Comparison of ENCODE assay signal across 13 cellular contexts in the genomic region with DNA sequence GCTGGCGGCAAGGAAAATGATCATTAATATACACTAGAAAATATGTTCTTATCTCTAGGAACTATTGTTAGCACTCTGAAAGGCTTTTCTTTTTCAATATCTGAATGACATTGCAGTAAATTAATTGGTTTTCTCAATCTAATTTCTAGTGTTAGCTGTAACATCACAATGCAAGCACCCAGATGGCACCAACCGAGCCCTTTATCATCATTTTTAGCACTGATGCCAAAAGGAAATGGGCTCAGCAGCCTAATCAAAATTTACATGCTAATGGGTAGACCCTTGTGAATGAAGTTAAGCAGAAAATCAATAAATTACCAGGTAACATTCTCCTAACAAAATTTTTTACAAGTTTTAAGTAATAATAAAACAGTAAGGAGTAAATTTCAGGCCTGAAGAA. TPM values are rescaled to one million over a fixed set of nuclear protein-coding genes. Genes with fewer than 3 reads are reported as not detected.
DNase-seq lines count a peak whose midpoint lies in the region; ATAC-seq and TF ChIP-seq lines count a peak whose summit lies in the region.
"Had no signal": no experiment of that assay in that cellular context is flagged by ENCODE, and none has a peak within 500 bp of the region (broad histone marks: within the 10 kb centered on the region; RNA-seq: fewer than 3 reads in every experiment).

No MANE protein-coding gene starts in this region.

- CTCF ChIA-PET in T-cell (lab: Charles Lee) = interaction anchor here in 1 of 2 donors (0.7 kb wide), 1 partner anchor 526 kb away, joined by 7 read pairs; no protein-coding TSS in a partner anchor

- peaks cover 0 to 6% (median 6%) of the 10 kb centered on the region in 3 donors for H3K9me3 Mint-ChIP-seq in T-cell

- ATAC-seq in stimulated activated naive CD8-positive, alpha-beta T cell treated with anti-CD3 and anti-CD28 coated beads, Interleukin-15, Interleukin-2, amounts not matched to agents 100 U/mL and 50 U/mL, for 24 hours = no peak
- no peak for ATAC-seq in T-cell (replicated peaks in 1 of 4)

- H3K4me2 ChIP-seq in Loucy (ENCODE audit: low read depth, low read length, poor library complexity, severe bottlenecking) = peak overlapping the region; percentile 18

- no peaks in the 10 kb centered on the region; the same call in 1 of the 2 replicates for H3F3A ChIP-seq in Loucy (ENCODE audit: low read depth)

- H3K4me3 ChIP-seq in Loucy (ENCODE audit: low read length, poor library complexity, severe bottlenecking) = no peak overlapping the region
- H3K4me3 ChIP-seq: SJCRH30 had no signal

- H2AFZ ChIP-seq in Loucy (ENCODE audit: low read length) = no peak overlapping the region

- no peak overlapping the region for H3K9ac ChIP-seq in Loucy (ENCODE audit: low read depth, low read length, poor library complexity, severe bottlenecking)

- H3K36me3 Mint-ChIP-seq in T-cell = peaks cover 2% of the 10 kb centered on the region

- peaks cover 0 to 6% (median 0%) of the 10 kb centered on the region in 3 donors for H3K4me1 Mint-ChIP-seq in T-cell

- POLR2A ChIA-PET in T-cell (lab: Charles Lee) = no interaction called here

- no peaks in the 10 kb centered on the region for H3K36me3 ChIP-seq in Loucy (ENCODE audit: insufficient read depth, low read length)
- H3K36me3 ChIP-seq: SJCRH30 had no signal

- no peaks in the 10 kb centered on the region for H3K27me3 Mint-ChIP-seq in T-cell
- H3K27me3 Mint-ChIP-seq: CD8-positive, alpha-beta memory T cell had no signal

- no peak overlapping the region for H3K27ac Mint-ChIP-seq in T-cell

- H3K9me2 ChIP-seq in Loucy (replicated peaks; ENCODE audit: low read depth, low read length) = no peaks in the 10 kb centered on the region

- H3K4me1 ChIP-seq in Loucy (ENCODE audit: insufficient read depth, low read length, poor library complexity, severe bottlenecking) = peaks cover 23% of the 10 kb centered on the region
- H3K4me1 ChIP-seq: SJCRH30 had no signal

- H3K4me3 Mint-ChIP-seq in T-cell = no peak overlapping the region
- H3K4me3 Mint-ChIP-seq: CD8-positive, alpha-beta memory T cell had no signal

- H3K79me2 ChIP-seq in Loucy (ENCODE audit: insufficient read depth, low read length) = no peaks in the 10 kb centered on the region

- no peaks in the 10 kb centered on the region for H4K20me1 ChIP-seq in Loucy (ENCODE audit: insufficient read depth, low read length, poor library complexity, severe bottlenecking)

- TF ChIP-seq CTCF in Loucy (conservative IDR thresholded peaks at IDR 0.05; ENCODE audit: low read length) = no peak

- DNase-seq in DMS153 (lab: John Stamatoyannopoulos, UW) = peak; percentile 30
- no peak for DNase-seq in DMS153 treated with DMSO at 0.1 percent for 48 hours (lab: John Stamatoyannopoulos, UW; ENCODE audit: unreplicated experiment)
- DNase-seq in NCI-H524 (lab: John Stamatoyannopoulos, UW) = peak; percentile 30 to 75
- peak; percentile 42 for DNase-seq in cerebellum (ENCODE audit: low spot score)
- DNase-seq in DMS114 treated with DMSO at 0.1 percent for 48 hours (lab: John Stamatoyannopoulos, UW; ENCODE audit: unreplicated experiment) = no peak
- no peak for DNase-seq in stimulated activated naive CD8-positive, alpha-beta T cell treated with anti-CD3 and anti-CD28 coated beads, Interleukin-15, Interleukin-2, amounts not matched to agents 100 U/mL and 50 U/mL, for 24 hours
- no peak for DNase-seq in T-cell
- DNase-seq: CD8-positive, alpha-beta memory T cell; NCI-H2029; NCI-H345; SJCRH30; SW 1271 had no signal

- H3K27me3 ChIP-seq in Loucy (ENCODE audit: insufficient read depth, low read length, poor library complexity, severe bottlenecking) = no peaks in the 10 kb centered on the region
- H3K27me3 ChIP-seq: SJCRH30 had no signal

- H3K9me3 ChIP-seq in Loucy (ENCODE audit: insufficient read depth, low read depth, low read length) = no peaks in the 10 kb centered on the region
- H3K9me3 ChIP-seq: SJCRH30 had no signal

RNA-seq across cellular contexts. Expression of a gene that starts 53.5 kb away (rescaled TPM):
- total RNA-seq in cerebellum (136 TPM), T-cell (10 to 100 TPM; 10.8 to 17.4 (median 13.9) TPM)

Comparison
In these comparisons a context has a peak if more than half of its experiments do, and no peak if none do; other contexts are left out.
1. DNase-seq: peak in DMS153 (single experiment), NCI-H524 (2 of 2) and cerebellum (single experiment); none in DMS153 treated with DMSO at 0.1 percent for 48 hours (single experiment), DMS114 treated with DMSO at 0.1 percent for 48 hours (single experiment), stimulated activated naive CD8-positive, alpha-beta T cell treated with anti-CD3 and anti-CD28 coated beads, Interleukin-15, Interleukin-2, amounts not matched to agents 100 U/mL and 50 U/mL, for 24 hours (single experiment) and T-cell (0 of 34).